Comparison of ENCODE assay signal across 30 cellular contexts in the genomic region with DNA sequence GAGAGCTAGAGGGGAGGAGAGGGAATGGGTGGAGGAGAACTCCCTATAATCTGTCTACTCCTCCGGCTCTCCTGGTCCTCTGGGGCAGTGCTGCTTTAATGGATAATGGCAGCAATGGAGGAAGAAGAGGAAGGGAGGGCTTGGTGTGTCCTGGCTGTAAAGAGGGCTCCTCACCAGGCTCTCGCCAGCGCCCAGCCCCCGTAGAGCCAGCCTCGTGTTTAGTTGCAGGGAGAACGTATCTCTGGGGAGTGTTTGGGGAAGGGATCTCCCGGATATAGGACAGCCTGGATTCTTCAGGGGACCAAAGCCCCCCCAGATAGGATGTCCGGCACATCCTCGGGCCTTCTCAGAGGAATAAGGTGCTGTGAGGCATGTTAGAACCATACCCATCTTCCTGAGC.
"Had no signal": no experiment of that assay in that cellular context is flagged by ENCODE, and none has a peak within 500 bp of the region (broad histone marks: within the 10 kb centered on the region; RNA-seq: fewer than 3 reads in every experiment).

No MANE protein-coding gene starts in this region.

- H3K36me3 Mint-ChIP-seq: natural killer cell treated with Interleukin-12 subunit alpha and Interleukin-12 subunit beta and Interleukin-15 and Interleukin-18, amount 100 ng/mL, for 72 hours; stimulated activated memory B cell treated with anti-CD40 and anti-IgM and Interleukin-4, amounts not matched to agents 10 μg/mL and 1 μg/mL and 100 μg/mL, for 72 hours had no signal

- H3K36me3 ChIP-seq: heart right ventricle, left lung, lower lobe of right lung, neutrophil, ovary, right atrium auricular region, right lobe of liver, thyroid gland, transverse colon, upper lobe of right lung had no signal

- H3K4me3 Mint-ChIP-seq: naive thymus-derived CD4-positive, alpha-beta T cell; natural killer cell treated with Interleukin-12 subunit alpha and Interleukin-12 subunit beta and Interleukin-15 and Interleukin-18, amount 100 ng/mL, for 72 hours; neural crest cell; stimulated activated memory B cell treated with anti-CD40 and anti-IgM and Interleukin-4, amounts not matched to agents 10 μg/mL and 1 μg/mL and 100 μg/mL, for 72 hours; stimulated activated naive CD8-positive, alpha-beta T cell treated with anti-CD3 and anti-CD28 coated beads, Interleukin-15, amount 100 ng/mL, for 72 hours had no signal

- DNase-seq: heart right ventricle; kidney glomerular epithelial cell; left cardiac atrium; left lung; lower lobe of right lung; mammary epithelial cell; mesendoderm; midbrain; mucosa of descending colon; naive thymus-derived CD4-positive, alpha-beta T cell; occipital lobe; ovary; right lobe of liver; stimulated activated CD4-positive, alpha-beta T cell treated with anti-CD3 and anti-CD28 coated beads, Interleukin-1b, Interleukin-23, amount 100 ng/mL, for 48 hours; stimulated activated CD4-positive, alpha-beta T cell treated with anti-CD3 and anti-CD28 coated beads, Interleukin-2, amount 100 ng/mL, for 48 hours; stimulated activated CD4-positive, alpha-beta T cell treated with anti-CD3 and anti-CD28 coated beads, Interleukin-4, amount 100 ng/mL, for 4 hours; stimulated activated CD8-positive, alpha-beta memory T cell treated with anti-CD3 and anti-CD28 coated beads, Interleukin-4, amount 100 ng/mL, for 48 hours; stimulated activated naive CD4-positive, alpha-beta T cell treated with Interleukin-2 at 50 U/mL for 16 hours; stimulated activated naive CD8-positive, alpha-beta T cell treated with anti-CD3 and anti-CD28 coated beads, Interleukin-15, amount 100 ng/mL, for 72 hours; testis; thyroid gland; transverse colon; upper lobe of right lung had no signal

- H3K4me3 ChIP-seq: heart right ventricle, hepatocyte, left lung, lower lobe of right lung, mucosa of descending colon, ovary, right atrium auricular region, right lobe of liver, smooth muscle cell, testis, thyroid gland, transverse colon, upper lobe of right lung had no signal

- H3K27me3 ChIP-seq: heart right ventricle, hepatocyte, left lung, ovary, right atrium auricular region, right lobe of liver, testis, thyroid gland, transverse colon, upper lobe of right lung had no signal

- H3K4me1 ChIP-seq: left lung, lower lobe of right lung, right atrium auricular region, right lobe of liver, testis, thyroid gland, transverse colon, upper lobe of right lung had no signal

- H3K27ac ChIP-seq: heart right ventricle, hepatocyte, left lung, lower lobe of right lung, neutrophil, ovary, right atrium auricular region, right lobe of liver, testis, thyroid gland, transverse colon, upper lobe of right lung had no signal

- H3K27ac Mint-ChIP-seq: naive thymus-derived CD4-positive, alpha-beta T cell; natural killer cell treated with Interleukin-12 subunit alpha and Interleukin-12 subunit beta and Interleukin-15 and Interleukin-18, amount 100 ng/mL, for 72 hours; stimulated activated memory B cell treated with anti-CD40 and anti-IgM and Interleukin-4, amounts not matched to agents 10 μg/mL and 1 μg/mL and 100 μg/mL, for 72 hours; stimulated activated naive CD8-positive, alpha-beta T cell treated with anti-CD3 and anti-CD28 coated beads, Interleukin-15, amount 100 ng/mL, for 72 hours had no signal

- H3K9me3 ChIP-seq: heart right ventricle, left lung, lower lobe of right lung, mucosa of descending colon, neutrophil, ovary, right atrium auricular region, right lobe of liver, testis, thyroid gland, transverse colon, upper lobe of right lung had no signal

- H3K9me3 Mint-ChIP-seq: natural killer cell treated with Interleukin-12 subunit alpha and Interleukin-12 subunit beta and Interleukin-15 and Interleukin-18, amount 100 ng/mL, for 72 hours; stimulated activated memory B cell treated with anti-CD40 and anti-IgM and Interleukin-4, amounts not matched to agents 10 μg/mL and 1 μg/mL and 100 μg/mL, for 72 hours; stimulated activated naive CD8-positive, alpha-beta T cell treated with anti-CD3 and anti-CD28 coated beads, Interleukin-15, amount 100 ng/mL, for 72 hours had no signal

- ATAC-seq: heart right ventricle; left cardiac atrium; left lung; lower lobe of right lung; mucosa of descending colon; naive thymus-derived CD4-positive, alpha-beta T cell; natural killer cell treated with Interleukin-12 subunit alpha and Interleukin-12 subunit beta and Interleukin-15 and Interleukin-18, amount 100 ng/mL, for 72 hours; right lobe of liver; stimulated activated naive CD8-positive, alpha-beta T cell treated with anti-CD3 and anti-CD28 coated beads, Interleukin-15, amount 100 ng/mL, for 72 hours; upper lobe of right lung had no signal
